Comparison of ENCODE assay signal across 22 cellular contexts in the genomic region with DNA sequence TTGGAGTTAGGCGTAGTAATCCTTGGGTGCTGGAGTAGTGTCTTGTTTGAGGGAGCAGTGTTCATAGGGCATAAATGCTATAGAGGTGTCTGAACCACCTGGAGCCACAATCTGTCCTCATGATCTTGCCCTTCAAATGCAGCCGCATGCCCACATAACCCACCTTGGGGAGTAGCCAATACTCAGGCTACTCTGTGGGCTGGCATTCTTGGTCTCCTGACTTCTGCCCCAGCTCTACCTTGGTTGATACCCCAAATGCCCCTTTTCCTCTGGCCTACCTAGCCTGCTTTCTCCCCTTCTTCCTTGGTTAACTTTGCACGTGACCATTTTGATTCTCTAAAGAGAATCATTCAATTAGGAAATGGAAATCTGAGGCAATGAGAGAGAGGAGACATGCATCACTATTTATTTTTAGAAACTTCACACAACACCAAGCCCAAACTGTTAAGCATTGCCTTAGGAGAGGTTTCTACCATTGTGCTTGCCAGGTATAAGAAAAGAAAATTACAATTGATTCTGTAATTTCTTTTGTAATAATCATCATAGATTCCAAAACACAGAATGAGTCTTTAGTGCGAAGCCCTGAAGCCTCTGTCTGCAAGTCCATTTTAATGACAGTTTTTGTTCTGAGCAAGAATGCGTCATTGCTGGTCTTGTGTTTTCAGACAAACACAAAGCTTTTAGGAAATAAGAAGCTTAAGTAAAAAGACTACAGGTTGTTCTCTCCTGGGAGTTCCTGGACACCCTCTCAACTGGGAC.
DNase-seq lines count a peak whose midpoint lies in the region; ATAC-seq and TF ChIP-seq lines count a peak whose summit lies in the region.
"Had no signal": no experiment of that assay in that cellular context is flagged by ENCODE, and none has a peak within 500 bp of the region (broad histone marks: within the 10 kb centered on the region; RNA-seq: fewer than 3 reads in every experiment).

No MANE protein-coding gene starts in this region.

- in situ Hi-C loops in gastrocnemius medialis (cut with MboI; ENCODE audit: low sequenced_read_pairs in 4 of 4): loop anchor here in 1 of 4 donors (25.0 kb wide), 1 partner anchor 510 kb away; no protein-coding TSS in a partner anchor

- no peaks in the 10 kb centered on the region for H3K27me3 Mint-ChIP-seq in activated T-helper 2 cell treated with anti-CD3 and anti-CD28 coated beads, Interferon-gamma antibody, Interleukin-2, Interleukin-4, amounts not matched to agents 10 μg/mL and 5 μg/mL and 100 μg/mL, durations not matched to agents 14 hours and 24 hours and 36 hours (ENCODE audit: low read depth)
- H3K27me3 Mint-ChIP-seq in WTC11 (ENCODE audit: low read depth): no peaks in the 10 kb centered on the region
- no peaks in the 10 kb centered on the region for H3K27me3 Mint-ChIP-seq in activated T-helper 1 cell treated with anti-CD3 and anti-CD28 coated beads, Interleukin-12 subunit alpha, Interleukin-12 subunit beta, Interleukin-2, Interleukin-4 antibody, amounts not matched to agents 30 ng/mL and 10 ng/mL and 1 ng/mL, durations not matched to agents 14 hours and 24 hours and 36 hours (ENCODE audit: insufficient read depth)
- H3K27me3 Mint-ChIP-seq: CD8-positive, alpha-beta memory T cell; dendritic cell treated with granulocyte-macrophage colony-stimulating factor and Interleukin-4, amounts not matched to agents 40 ng/mL and 50 ng/mL, for 4 days had no signal

- TF ChIP-seq CTCF in right atrium auricular region (IDR thresholded peaks at IDR 0.05) (no peak), gastrocnemius medialis (IDR thresholded peaks at IDR 0.05 in 4 of 5, conservative IDR thresholded peaks at IDR 0.05 in 1 of 5) (no peak), WTC11 (IDR thresholded peaks at IDR 0.05) (no peak)

- H3K9me3 ChIP-seq in right atrium auricular region: no peaks in the 10 kb centered on the region
- H3K9me3 ChIP-seq in gastrocnemius medialis: no peaks in the 10 kb centered on the region
- no peaks in the 10 kb centered on the region for H3K9me3 ChIP-seq in MG63
- H3K9me3 ChIP-seq: prostate gland, tibial nerve had no signal

- peaks cover 0 to 49% of the 10 kb centered on the region in 2 donors for H3K4me1 ChIP-seq in right atrium auricular region
- peaks cover 23 to 24% of the 10 kb centered on the region in 2 donors for H3K4me1 ChIP-seq in gastrocnemius medialis
- H3K4me1 ChIP-seq: prostate gland had no signal

- no peak for TF ChIP-seq POLR2A in gastrocnemius medialis (IDR thresholded peaks at IDR 0.05)

- H3K36me3 Mint-ChIP-seq in activated T-helper 2 cell treated with anti-CD3 and anti-CD28 coated beads, Interferon-gamma antibody, Interleukin-2, Interleukin-4, amounts not matched to agents 10 μg/mL and 5 μg/mL and 100 μg/mL, durations not matched to agents 14 hours and 24 hours and 36 hours (ENCODE audit: low read depth): peaks cover 49% of the 10 kb centered on the region
- no peaks in the 10 kb centered on the region for H3K36me3 Mint-ChIP-seq in WTC11
- H3K36me3 Mint-ChIP-seq in activated T-helper 1 cell treated with anti-CD3 and anti-CD28 coated beads, Interleukin-12 subunit alpha, Interleukin-12 subunit beta, Interleukin-2, Interleukin-4 antibody, amounts not matched to agents 30 ng/mL and 10 ng/mL and 1 ng/mL, durations not matched to agents 14 hours and 24 hours and 36 hours (ENCODE audit: low read depth): peaks cover 29% of the 10 kb centered on the region
- H3K36me3 Mint-ChIP-seq: activated naive CD8-positive, alpha-beta T cell treated with anti-CD3 and anti-CD28 coated beads, Interleukin-2, amount 10 ng/mL, durations not matched to agents 7 days and 5 days; CD8-positive, alpha-beta memory T cell had no signal

- POLR2A ChIA-PET in WTC11 (lab: Charles Lee): no interaction called here

- CTCF ChIA-PET in WTC11 (lab: Charles Lee): no interaction called here

- DNase-seq in EL: peak; percentile 43
- no peak for DNase-seq in activated T-helper 2 cell treated with anti-CD3 and anti-CD28 coated beads, Interferon-gamma antibody, Interleukin-2, Interleukin-4, amounts not matched to agents 10 μg/mL and 5 μg/mL and 100 μg/mL, durations not matched to agents 14 hours and 24 hours and 36 hours (ENCODE audit: low spot score)
- DNase-seq in right atrium auricular region (ENCODE audit: low spot score): no peak
- DNase-seq in gastrocnemius medialis: no peak
- no peak for DNase-seq in WTC11 (ENCODE audit: low spot score)
- DNase-seq in MG63: no peak
- no peak for DNase-seq in activated T-helper 1 cell treated with anti-CD3 and anti-CD28 coated beads, Interleukin-12 subunit alpha, Interleukin-12 subunit beta, Interleukin-2, Interleukin-4 antibody, amounts not matched to agents 30 ng/mL and 10 ng/mL and 1 ng/mL, durations not matched to agents 14 hours and 24 hours and 36 hours (ENCODE audit: low spot score)
- DNase-seq: activated CD4-positive, CD25-positive, alpha-beta regulatory T cell; activated naive CD8-positive, alpha-beta T cell treated with anti-CD3 and anti-CD28 coated beads, Interleukin-2, amount 10 ng/mL, durations not matched to agents 7 days and 5 days; CD8-positive, alpha-beta memory T cell; DMS79 treated with DMSO at 0.1 percent for 48 hours; HCEC 1CT; NCI-H1092 treated with DMSO at 0.1 percent for 48 hours; NCI-H2081 treated with DMSO at 0.1 percent for 48 hours; NCI-H510A; SIG-M5 had no signal

- no peak overlapping the region for H3K4me3 Mint-ChIP-seq in activated T-helper 2 cell treated with anti-CD3 and anti-CD28 coated beads, Interferon-gamma antibody, Interleukin-2, Interleukin-4, amounts not matched to agents 10 μg/mL and 5 μg/mL and 100 μg/mL, durations not matched to agents 14 hours and 24 hours and 36 hours (ENCODE audit: low read depth)
- no peak overlapping the region for H3K4me3 Mint-ChIP-seq in WTC11
- H3K4me3 Mint-ChIP-seq in activated T-helper 1 cell treated with anti-CD3 and anti-CD28 coated beads, Interleukin-12 subunit alpha, Interleukin-12 subunit beta, Interleukin-2, Interleukin-4 antibody, amounts not matched to agents 30 ng/mL and 10 ng/mL and 1 ng/mL, durations not matched to agents 14 hours and 24 hours and 36 hours: no peak overlapping the region
- H3K4me3 Mint-ChIP-seq: activated naive CD8-positive, alpha-beta T cell treated with anti-CD3 and anti-CD28 coated beads, Interleukin-2, amount 10 ng/mL, durations not matched to agents 7 days and 5 days; CD8-positive, alpha-beta memory T cell; dendritic cell treated with granulocyte-macrophage colony-stimulating factor and Interleukin-4, amounts not matched to agents 40 ng/mL and 50 ng/mL, for 4 days; T-helper 1 cell treated with Interleukin-12 subunit alpha and Interleukin-12 subunit beta and Interleukin-4 antibody, amounts not matched to agents 30 μg/mL and 1 μg/mL, for 36 hours had no signal

- H3K36me3 ChIP-seq in right atrium auricular region (no peaks in the 10 kb centered on the region), gastrocnemius medialis (no peaks in the 10 kb centered on the region), MG63 (peaks cover 46% of the 10 kb centered on the region)
- H3K36me3 ChIP-seq: prostate gland, tibial nerve had no signal

- H3K27me3 ChIP-seq in right atrium auricular region (no peaks in the 10 kb centered on the region), gastrocnemius medialis (no peaks in the 10 kb centered on the region), MG63 (no peaks in the 10 kb centered on the region)
- H3K27me3 ChIP-seq: tibial nerve had no signal

- H3K27ac Mint-ChIP-seq in activated T-helper 2 cell treated with anti-CD3 and anti-CD28 coated beads, Interferon-gamma antibody, Interleukin-2, Interleukin-4, amounts not matched to agents 10 μg/mL and 5 μg/mL and 100 μg/mL, durations not matched to agents 14 hours and 24 hours and 36 hours: peak overlapping the region; percentile 62
- no peak overlapping the region for H3K27ac Mint-ChIP-seq in WTC11
- H3K27ac Mint-ChIP-seq in activated T-helper 1 cell treated with anti-CD3 and anti-CD28 coated beads, Interleukin-12 subunit alpha, Interleukin-12 subunit beta, Interleukin-2, Interleukin-4 antibody, amounts not matched to agents 30 ng/mL and 10 ng/mL and 1 ng/mL, durations not matched to agents 14 hours and 24 hours and 36 hours: no peak overlapping the region
- H3K27ac Mint-ChIP-seq: activated naive CD8-positive, alpha-beta T cell treated with anti-CD3 and anti-CD28 coated beads, Interleukin-2, amount 10 ng/mL, durations not matched to agents 7 days and 5 days; CD8-positive, alpha-beta memory T cell; dendritic cell treated with granulocyte-macrophage colony-stimulating factor and Interleukin-4, amounts not matched to agents 40 ng/mL and 50 ng/mL, for 4 days; T-helper 1 cell treated with Interleukin-12 subunit alpha and Interleukin-12 subunit beta and Interleukin-4 antibody, amounts not matched to agents 30 μg/mL and 1 μg/mL, for 36 hours had no signal

- H3K27ac ChIP-seq in right atrium auricular region (peak overlapping the region; percentile 56 to 75), gastrocnemius medialis (peak overlapping the region in 3 of 4 donors; percentile 38 to 63 (median 43))
- H3K27ac ChIP-seq: KMS-11, prostate gland had no signal

- intact Hi-C loops in activated T-helper 2 cell treated with anti-CD3 and anti-CD28 coated beads, Interferon-gamma antibody, Interleukin-2, Interleukin-4, amounts not matched to agents 10 μg/mL and 5 μg/mL and 100 μg/mL, durations not matched to agents 14 hours and 24 hours and 36 hours (cut with micrococcal nuclease): no loop called here
- intact Hi-C loops in gastrocnemius medialis (cut with DNase I; ENCODE audit: low total_unique reads): no loop called here
- intact Hi-C loops in activated T-helper 1 cell treated with anti-CD3 and anti-CD28 coated beads, Interleukin-12 subunit alpha, Interleukin-12 subunit beta, Interleukin-2, Interleukin-4 antibody, amounts not matched to agents 30 ng/mL and 10 ng/mL and 1 ng/mL, durations not matched to agents 14 hours and 24 hours and 36 hours (cut with micrococcal nuclease): no loop called here

- no peaks in the 10 kb centered on the region for H3K9me3 Mint-ChIP-seq in activated T-helper 2 cell treated with anti-CD3 and anti-CD28 coated beads, Interferon-gamma antibody, Interleukin-2, Interleukin-4, amounts not matched to agents 10 μg/mL and 5 μg/mL and 100 μg/mL, durations not matched to agents 14 hours and 24 hours and 36 hours
- H3K9me3 Mint-ChIP-seq in WTC11: no peaks in the 10 kb centered on the region
- H3K9me3 Mint-ChIP-seq in activated T-helper 1 cell treated with anti-CD3 and anti-CD28 coated beads, Interleukin-12 subunit alpha, Interleukin-12 subunit beta, Interleukin-2, Interleukin-4 antibody, amounts not matched to agents 30 ng/mL and 10 ng/mL and 1 ng/mL, durations not matched to agents 14 hours and 24 hours and 36 hours: no peaks in the 10 kb centered on the region
- H3K9me3 Mint-ChIP-seq: activated naive CD8-positive, alpha-beta T cell treated with anti-CD3 and anti-CD28 coated beads, Interleukin-2, amount 10 ng/mL, durations not matched to agents 7 days and 5 days; CD8-positive, alpha-beta memory T cell; dendritic cell treated with granulocyte-macrophage colony-stimulating factor and Interleukin-4, amounts not matched to agents 40 ng/mL and 50 ng/mL, for 4 days; T-helper 1 cell treated with Interleukin-12 subunit alpha and Interleukin-12 subunit beta and Interleukin-4 antibody, amounts not matched to agents 30 μg/mL and 1 μg/mL, for 36 hours had no signal

- H3K4me1 Mint-ChIP-seq in activated T-helper 2 cell treated with anti-CD3 and anti-CD28 coated beads, Interferon-gamma antibody, Interleukin-2, Interleukin-4, amounts not matched to agents 10 μg/mL and 5 μg/mL and 100 μg/mL, durations not matched to agents 14 hours and 24 hours and 36 hours (ENCODE audit: low read depth): peaks cover 60% of the 10 kb centered on the region
- peaks cover 21% of the 10 kb centered on the region for H3K4me1 Mint-ChIP-seq in WTC11
- H3K4me1 Mint-ChIP-seq in activated T-helper 1 cell treated with anti-CD3 and anti-CD28 coated beads, Interleukin-12 subunit alpha, Interleukin-12 subunit beta, Interleukin-2, Interleukin-4 antibody, amounts not matched to agents 30 ng/mL and 10 ng/mL and 1 ng/mL, durations not matched to agents 14 hours and 24 hours and 36 hours (ENCODE audit: low read depth): peaks cover 40% of the 10 kb centered on the region
- H3K4me1 Mint-ChIP-seq: CD8-positive, alpha-beta memory T cell had no signal

- H3K4me3 ChIP-seq in right atrium auricular region (no peak overlapping the region), gastrocnemius medialis (no peak overlapping the region), MG63 (no peak overlapping the region)
- H3K4me3 ChIP-seq: prostate gland, tibial nerve had no signal

- ATAC-seq in gastrocnemius medialis (peak; percentile 89 to 92), WTC11 (no peak), HG02840 (IDR thresholded peaks at IDR 0.05; ENCODE audit: low FRiP score, unreplicated experiment) (no peak)

Comparison
In these comparisons a context has a peak if more than half of its experiments do, and no peak if none do; other contexts are left out.
1. ATAC-seq: peak in gastrocnemius medialis (2 of 2); none in WTC11 (single experiment) and HG02840 (single experiment).